20 cellular contexts compared by ENCODE assay signal in the genomic region with DNA sequence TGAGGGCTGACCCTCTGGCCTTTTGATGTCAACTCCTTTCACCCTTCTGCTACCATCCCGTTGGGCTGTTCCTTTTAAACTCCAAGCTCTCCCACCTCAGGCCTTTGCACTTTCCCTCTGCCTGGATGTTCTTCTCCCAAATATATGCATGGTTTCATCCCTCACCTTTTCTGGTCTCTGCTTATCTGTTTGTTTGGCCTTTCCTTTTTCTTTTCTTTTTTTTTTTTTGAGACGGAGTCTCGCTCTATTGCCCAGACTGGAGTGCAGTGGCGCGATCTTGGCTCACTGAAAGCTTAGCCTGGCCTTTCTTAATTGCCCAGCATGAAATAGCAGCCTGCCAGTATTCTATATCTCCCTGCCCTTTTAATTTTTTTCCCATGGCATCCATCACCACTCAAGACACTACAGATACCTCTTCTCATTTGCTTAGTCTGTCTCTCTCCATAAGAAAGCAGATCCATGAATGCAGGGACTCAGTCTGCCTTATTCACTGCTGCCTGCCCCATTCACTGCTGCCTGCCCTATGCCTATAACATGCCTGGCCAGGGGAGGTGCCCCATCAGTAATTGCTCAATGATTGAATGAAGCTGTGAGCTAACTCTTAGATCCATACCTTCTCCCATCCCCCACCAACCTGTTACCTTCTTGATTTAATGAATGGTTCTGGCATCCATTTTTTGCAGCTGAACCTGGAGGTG.
"Had no signal": no experiment of that assay in that cellular context is flagged by ENCODE, and none has a peak within 500 bp of the region (broad histone marks: within the 10 kb centered on the region; RNA-seq: fewer than 3 reads in every experiment).

No MANE protein-coding gene starts in this region.

- H3K27me3 ChIP-seq: body of pancreas, foreskin keratinocyte, right lobe of liver, tibial nerve, uterus had no signal

- H3K27ac Mint-ChIP-seq: activated naive CD4-positive, alpha-beta T cell treated with anti-CD3 and anti-CD28 coated beads for 36 hours; activated T-cell treated with anti-CD3 and anti-CD28 coated beads, Interleukin-2, amount 50 U/mL, for 24 hours; dendritic cell treated with granulocyte-macrophage colony-stimulating factor and Interleukin-4, amounts not matched to agents 40 ng/mL and 50 ng/mL, for 4 days had no signal

- H3K36me3 ChIP-seq: uterus had no signal

- H3K4me1 Mint-ChIP-seq: stimulated activated naive CD8-positive, alpha-beta T cell treated with anti-CD3 and anti-CD28 coated beads, Interleukin-15, amount 100 ng/mL, for 72 hours had no signal

- DNase-seq: activated CD4-positive, alpha-beta T cell treated with anti-CD3 and anti-CD28 coated beads, Interleukin-2, amount 50 U/mL, for 1 hour; activated CD4-positive, CD25-positive, alpha-beta regulatory T cell treated with anti-CD3 and anti-CD28 coated beads, Interleukin-2, amount 50 U/mL, for 72 hours; activated naive CD4-positive, alpha-beta T cell treated with anti-CD3 and anti-CD28 coated beads for 36 hours; activated T-cell treated with anti-CD3 and anti-CD28 coated beads, Interleukin-2, amount 50 U/mL, for 24 hours; anterior cingulate cortex; body of pancreas; effector CD4-positive, alpha-beta T cell; foreskin keratinocyte; lower lobe of right lung; occipital lobe; right lobe of liver; stimulated activated CD4-positive, alpha-beta T cell treated with anti-CD3 and anti-CD28 coated beads, Interleukin-1b, Interleukin-23, amount 100 ng/mL, for 48 hours; stimulated activated naive CD8-positive, alpha-beta T cell treated with anti-CD3 and anti-CD28 coated beads, Interleukin-15, amount 100 ng/mL, for 72 hours; T-helper 2 cell; uterus had no signal

- H3K27ac ChIP-seq: body of pancreas, foreskin keratinocyte, lower lobe of right lung, right lobe of liver, skin epidermis, tibial nerve, uterus, VCaP had no signal

- H3K4me1 ChIP-seq: body of pancreas, foreskin keratinocyte, lower lobe of right lung, tibial nerve, uterus had no signal

- H3K4me3 ChIP-seq: body of pancreas, lower lobe of right lung, right lobe of liver, skin epidermis, tibial nerve, uterus had no signal

- H3K9me3 Mint-ChIP-seq: activated naive CD4-positive, alpha-beta T cell treated with anti-CD3 and anti-CD28 coated beads for 36 hours; activated T-cell treated with anti-CD3 and anti-CD28 coated beads, Interleukin-2, amount 50 U/mL, for 24 hours; dendritic cell treated with granulocyte-macrophage colony-stimulating factor and Interleukin-4, amounts not matched to agents 40 ng/mL and 50 ng/mL, for 4 days; stimulated activated naive CD8-positive, alpha-beta T cell treated with anti-CD3 and anti-CD28 coated beads, Interleukin-15, amount 100 ng/mL, for 72 hours had no signal

- H3K4me3 Mint-ChIP-seq: activated naive CD4-positive, alpha-beta T cell treated with anti-CD3 and anti-CD28 coated beads for 36 hours; activated T-cell treated with anti-CD3 and anti-CD28 coated beads, Interleukin-2, amount 50 U/mL, for 24 hours; dendritic cell treated with granulocyte-macrophage colony-stimulating factor and Interleukin-4, amounts not matched to agents 40 ng/mL and 50 ng/mL, for 4 days; stimulated activated naive CD8-positive, alpha-beta T cell treated with anti-CD3 and anti-CD28 coated beads, Interleukin-15, amount 100 ng/mL, for 72 hours had no signal

- H3K9me3 ChIP-seq: body of pancreas, lower lobe of right lung, right lobe of liver, tibial nerve, uterus had no signal

- ATAC-seq: body of pancreas; foreskin keratinocyte; left lobe of liver; lower lobe of right lung; right lobe of liver; stimulated activated naive CD8-positive, alpha-beta T cell treated with anti-CD3 and anti-CD28 coated beads, Interleukin-15, amount 100 ng/mL, for 72 hours had no signal

- H3K27me3 Mint-ChIP-seq: activated T-cell treated with anti-CD3 and anti-CD28 coated beads, Interleukin-2, amount 50 U/mL, for 24 hours; dendritic cell treated with granulocyte-macrophage colony-stimulating factor and Interleukin-4, amounts not matched to agents 40 ng/mL and 50 ng/mL, for 4 days; stimulated activated naive CD8-positive, alpha-beta T cell treated with anti-CD3 and anti-CD28 coated beads, Interleukin-15, amount 100 ng/mL, for 72 hours had no signal
